ENCODE assay signal across 18 cellular contexts in genomic region chr9:70561805-70562395, GRCh38.
DNase-seq lines count a peak whose midpoint lies in the region; ATAC-seq and TF ChIP-seq lines count a peak whose summit lies in the region.
"Had no signal": no experiment of that assay in that cellular context is flagged by ENCODE, and none has a peak within 500 bp of the region (broad histone marks: within the 10 kb centered on the region; RNA-seq: fewer than 3 reads in every experiment).

No MANE protein-coding gene starts in this region.

- peaks cover 20% of the 10 kb centered on the region for H3K9me1 ChIP-seq in IMR-90 (ENCODE audit: insufficient read depth, low read length)

- H3K4me1 ChIP-seq in IMR-90 (ENCODE audit: control insufficient read depth, insufficient read depth, low read length): peaks cover 24% of the 10 kb centered on the region
- H3K4me1 ChIP-seq in sigmoid colon: no peaks in the 10 kb centered on the region
- H3K4me1 ChIP-seq in endodermal cell (ENCODE audit: control insufficient read depth, insufficient read depth, low read length): peaks cover 4% of the 10 kb centered on the region
- H3K4me1 ChIP-seq in GM23338 (ENCODE audit: insufficient read depth): no peaks in the 10 kb centered on the region
- H3K4me1 ChIP-seq: pancreas had no signal

- in situ Hi-C loops in IMR-90 (cut with MboI; ENCODE audit: low sequenced_read_pairs): no loop called here

- H3K4me1 Mint-ChIP-seq in endodermal cell (peaks cover 21% of the 10 kb centered on the region), GM23338 (peaks cover 17% of the 10 kb centered on the region)

- H3K4me3 ChIP-seq in AG10803 (ENCODE audit: low read length) (no peak overlapping the region), IMR-90 (ENCODE audit: insufficient read depth, low read depth, low read length) (no peak overlapping the region), sigmoid colon (no peak overlapping the region), endodermal cell (ENCODE audit: low read length) (no peak overlapping the region), GM23338 (no peak overlapping the region)
- H3K4me3 ChIP-seq: mucosa of descending colon, pancreas had no signal

- dilution Hi-C loops in IMR-90 (cut with HindIII; ENCODE audit: low sequenced_read_pairs, unreplicated experiment): no loop called here

- H3K4ac ChIP-seq in IMR-90 (ENCODE audit: low read depth, low read length): peak overlapping the region; percentile 84

- H2BK15ac ChIP-seq in IMR-90 (ENCODE audit: low read depth, low read length): peak overlapping the region; percentile 88; the same call in 2 of the 3 replicates

- H3K36me3 ChIP-seq in IMR-90 (ENCODE audit: control insufficient read depth, insufficient read depth, low read length) (no peaks in the 10 kb centered on the region), sigmoid colon (no peaks in the 10 kb centered on the region), endodermal cell (ENCODE audit: control insufficient read depth, insufficient read depth, low read length) (no peaks in the 10 kb centered on the region), GM23338 (ENCODE audit: insufficient read depth) (no peaks in the 10 kb centered on the region)
- H3K36me3 ChIP-seq: pancreas had no signal

- H3K9ac ChIP-seq in IMR-90 (ENCODE audit: low read depth, low read length) (no peak overlapping the region), endodermal cell (ENCODE audit: extremely low read depth, low read length, poor library complexity, severe bottlenecking) (no peak overlapping the region)

- DNase-seq in AG10803 (ENCODE audit: low read depth) (peak; percentile 69), IMR-90 (peak; percentile 63), fibroblast of peridontal ligament (ENCODE audit: extremely low read depth) (peak; percentile 95), sigmoid colon (no peak), endodermal cell (no peak), NCI-H1930 (lab: John Stamatoyannopoulos, UW) (no peak), GM23338 (ENCODE audit: low spot score) (no peak)
- DNase-seq: activated CD4-positive, alpha-beta T cell treated with anti-CD3 and anti-CD28 coated beads for 48 hours; activated naive CD8-positive, alpha-beta T cell treated with anti-CD3 and anti-CD28 coated beads, Interleukin-2, amount 10 ng/mL, durations not matched to agents 7 days and 5 days; AML-193; caudate nucleus; Karpas-422; mucosa of descending colon; NCI-H187; NCI-H510A treated with DMSO at 0.1 percent for 48 hours; pancreas; stimulated activated naive CD8-positive, alpha-beta T cell treated with anti-CD3 and anti-CD28 coated beads, Interleukin-15, amount 100 ng/mL, for 72 hours had no signal

- H3K56ac ChIP-seq in IMR-90 (ENCODE audit: extremely low read depth, insufficient read depth, low read length): 0 out of 2 replicates have a peak overlapping the region, but pooled peaks have one; percentile 23

- H3K14ac ChIP-seq in IMR-90 (replicated peaks; ENCODE audit: low read depth, low read length): peak overlapping the region; percentile 60

- no peak overlapping the region for H2AK9ac ChIP-seq in IMR-90 (replicated peaks; ENCODE audit: low read depth, low read length, poor library complexity)

- TF ChIP-seq CTCF in AG10803 (conservative IDR thresholded peaks at IDR 0.05; ENCODE audit: low read length) (no peak), IMR-90 (conservative IDR thresholded peaks at IDR 0.05; ENCODE audit: low read depth, low read length) (no peak), sigmoid colon (IDR thresholded peaks at IDR 0.05) (no peak), endodermal cell (conservative IDR thresholded peaks at IDR 0.05) (no peak), GM23338 (conservative IDR thresholded peaks at IDR 0.05; ENCODE audit: low read depth in 2 of 2) (no peak)

- H3K9me3 Mint-ChIP-seq in endodermal cell: no peaks in the 10 kb centered on the region
- H3K9me3 Mint-ChIP-seq in GM23338: no peaks in the 10 kb centered on the region
- H3K9me3 Mint-ChIP-seq: stimulated activated naive CD8-positive, alpha-beta T cell treated with anti-CD3 and anti-CD28 coated beads, Interleukin-15, amount 100 ng/mL, for 72 hours had no signal

- H3K27ac Mint-ChIP-seq in endodermal cell (no peak overlapping the region), GM23338 (no peak overlapping the region)
- H3K27ac Mint-ChIP-seq: stimulated activated naive CD8-positive, alpha-beta T cell treated with anti-CD3 and anti-CD28 coated beads, Interleukin-15, amount 100 ng/mL, for 72 hours had no signal

- peak overlapping the region; percentile 86 for H2AK5ac ChIP-seq in IMR-90 (ENCODE audit: low read depth, low read length)

- H3K23ac ChIP-seq in IMR-90 (ENCODE audit: low read depth, low read length): peak overlapping the region; percentile 72

- H2BK5ac ChIP-seq in IMR-90 (ENCODE audit: low read depth, low read length, poor library complexity, severe bottlenecking): peak overlapping the region; percentile 75

- peak overlapping the region; percentile 95 for H3K18ac ChIP-seq in IMR-90 (ENCODE audit: low read depth, low read length)

- peak overlapping the region; percentile 87 for H2BK20ac ChIP-seq in IMR-90 (ENCODE audit: low read depth, low read length)

- no peaks in the 10 kb centered on the region for H3K27me3 ChIP-seq in IMR-90 (ENCODE audit: control insufficient read depth, insufficient read depth, low read length)
- H3K27me3 ChIP-seq in sigmoid colon: no peaks in the 10 kb centered on the region
- H3K27me3 ChIP-seq in endodermal cell (ENCODE audit: control insufficient read depth, insufficient read depth, low read length, poor library complexity, severe bottlenecking): no peaks in the 10 kb centered on the region
- H3K27me3 ChIP-seq in GM23338 (ENCODE audit: insufficient read depth): no peaks in the 10 kb centered on the region
- H3K27me3 ChIP-seq: pancreas had no signal

- BruUV-seq in IMR-90 (replicated peaks; lab: Mats Ljungman, UMichigan): no TSS peak

- H3K9me3 ChIP-seq in IMR-90 (ENCODE audit: control insufficient read depth, insufficient read depth, low read length) (no peaks in the 10 kb centered on the region), sigmoid colon (no peaks in the 10 kb centered on the region), endodermal cell (ENCODE audit: control insufficient read depth, low read length) (no peaks in the 10 kb centered on the region)
- H3K9me3 ChIP-seq: mucosa of descending colon, pancreas had no signal

- H3K27ac ChIP-seq in IMR-90 (ENCODE audit: insufficient read depth, low read length) (peak overlapping the region; percentile 90; the same call in 1 of the 2 replicates), sigmoid colon (peak overlapping the region; percentile 40 to 55 (median 49)), endodermal cell (ENCODE audit: low read depth, low read length) (no peak overlapping the region), GM23338 (ENCODE audit: low read depth) (no peak overlapping the region)

- H3K36me3 Mint-ChIP-seq in endodermal cell (ENCODE audit: low read depth) (no peaks in the 10 kb centered on the region), GM23338 (ENCODE audit: low read depth) (no peaks in the 10 kb centered on the region)

- peak overlapping the region; percentile 91 for H2BK120ac ChIP-seq in IMR-90 (ENCODE audit: low read depth, low read length)

- no peaks in the 10 kb centered on the region for H4K20me1 ChIP-seq in IMR-90 (ENCODE audit: insufficient read depth, low read length)
- no peaks in the 10 kb centered on the region for H4K20me1 ChIP-seq in GM23338 (replicated peaks; ENCODE audit: insufficient read depth)

- H3F3A ChIP-seq in GM23338 (replicated peaks; ENCODE audit: low read depth): no peaks in the 10 kb centered on the region

- TF ChIP-seq POLR2A in IMR-90 (IDR thresholded peaks at IDR 0.05; ENCODE audit: low read depth, low read length) (no peak), sigmoid colon (IDR thresholded peaks at IDR 0.05) (no peak)

- no peak for TF ChIP-seq RAD21 in IMR-90 (IDR thresholded peaks at IDR 0.05; ENCODE audit: low read length)

- H4K8ac ChIP-seq in IMR-90 (ENCODE audit: low read depth in 2 of 2, low read length in 2 of 2): peak overlapping the region; percentile 1 to 80; a peak in 2 of 4 replicates

- H2AFZ ChIP-seq in IMR-90 (replicated peaks; ENCODE audit: low read length, poor library complexity) (no peak overlapping the region), GM23338 (no peak overlapping the region)

- no CpG with 5 or more reads among the region's 3 CpGs for WGBS in IMR-90 (ENCODE audit: extremely low coverage in 2 of 2, insufficient read length in 1 of 2), 2 experiments
- 70 to 84% methylated on average over 3 of the region's 3 CpGs for WGBS in sigmoid colon, 2 donors
- 90% methylated on average over 3 of the region's 3 CpGs; no CpG with 5 or more reads in 1 of the 2 experiments for WGBS in endodermal cell (ENCODE audit: insufficient coverage in 1 of 2, insufficient read length in 1 of 2), 2 experiments

- peaks cover 2% of the 10 kb centered on the region for H3K27me3 Mint-ChIP-seq in endodermal cell (ENCODE audit: insufficient read depth)
- peaks cover 2% of the 10 kb centered on the region for H3K27me3 Mint-ChIP-seq in GM23338 (ENCODE audit: insufficient read depth, low read depth, poor library complexity)
- H3K27me3 Mint-ChIP-seq: activated naive CD8-positive, alpha-beta T cell treated with anti-CD3 and anti-CD28 coated beads, Interleukin-2, amount 10 ng/mL, durations not matched to agents 7 days and 5 days; stimulated activated naive CD8-positive, alpha-beta T cell treated with anti-CD3 and anti-CD28 coated beads, Interleukin-15, amount 100 ng/mL, for 72 hours had no signal

- H3K4me2 ChIP-seq in IMR-90 (ENCODE audit: low read depth, low read length) (peak overlapping the region; percentile 33; the same call in 1 of the 2 replicates), GM23338 (no peak overlapping the region)

- H3K9me2 ChIP-seq in GM23338 (ENCODE audit: insufficient read depth): peaks cover 16% of the 10 kb centered on the region

- POLR2A ChIA-PET in IMR-90 (lab: Charles Lee; ENCODE audit: unreplicated experiment): no interaction called here

- H3K79me2 ChIP-seq in GM23338 (replicated peaks; ENCODE audit: insufficient read depth): no peaks in the 10 kb centered on the region

- no peak overlapping the region for H3K4me3 Mint-ChIP-seq in endodermal cell
- no peak overlapping the region for H3K4me3 Mint-ChIP-seq in GM23338
- H3K4me3 Mint-ChIP-seq: activated naive CD8-positive, alpha-beta T cell treated with anti-CD3 and anti-CD28 coated beads, Interleukin-2, amount 10 ng/mL, durations not matched to agents 7 days and 5 days; stimulated activated naive CD8-positive, alpha-beta T cell treated with anti-CD3 and anti-CD28 coated beads, Interleukin-15, amount 100 ng/mL, for 72 hours had no signal

- peak; percentile 49 for ATAC-seq in IMR-90 (ENCODE audit: low read depth)
- no peak for ATAC-seq in HG03025 (IDR thresholded peaks at IDR 0.05; ENCODE audit: low FRiP score, unreplicated experiment)
- ATAC-seq in GM23338: no peak
- ATAC-seq: mucosa of descending colon; pancreas; stimulated activated naive CD8-positive, alpha-beta T cell treated with anti-CD3 and anti-CD28 coated beads, Interleukin-15, amount 100 ng/mL, for 72 hours had no signal

- CTCF ChIA-PET in IMR-90 (lab: Yijun Ruan, JAX): interaction anchor here (1.0 kb wide), 2 partner anchors 12 to 26 kb away, joined by 3 to 8 read pairs; no protein-coding TSS in a partner anchor

- H3K79me1 ChIP-seq in IMR-90 (ENCODE audit: low read depth in 1 of 2, low read length in 2 of 2): no peaks in the 10 kb centered on the region

- peak overlapping the region; percentile 78 for H4K91ac ChIP-seq in IMR-90 (ENCODE audit: insufficient read depth, low read depth, low read length)

- intact Hi-C loops in IMR-90 (cut with micrococcal nuclease): no loop called here
- intact Hi-C loops in sigmoid colon (cut with DNase I): loop anchor here (2.0 kb wide), 1 partner anchor 13 kb away; no protein-coding TSS in a partner anchor

- TF ChIP-seq EP300 in sigmoid colon (IDR thresholded peaks at IDR 0.05): no peak

- peak overlapping the region; percentile 90 for H4K5ac ChIP-seq in IMR-90 (ENCODE audit: low read depth, low read length)

Comparison
In these comparisons a context has a peak if more than half of its experiments do, and no peak if none do; other contexts are left out.
1. DNase-seq: peak in AG10803 (single experiment), IMR-90 (single experiment) and fibroblast of peridontal ligament (single experiment); none in sigmoid colon (single experiment), endodermal cell (single experiment), NCI-H1930 (0 of 2) and GM23338 (single experiment).
2. H3K27ac ChIP-seq: peak in IMR-90 (single experiment) and sigmoid colon (4 of 4); none in endodermal cell (single experiment) and GM23338 (single experiment).